ENCODE assay signal across 26 cellular contexts in the genomic region with DNA sequence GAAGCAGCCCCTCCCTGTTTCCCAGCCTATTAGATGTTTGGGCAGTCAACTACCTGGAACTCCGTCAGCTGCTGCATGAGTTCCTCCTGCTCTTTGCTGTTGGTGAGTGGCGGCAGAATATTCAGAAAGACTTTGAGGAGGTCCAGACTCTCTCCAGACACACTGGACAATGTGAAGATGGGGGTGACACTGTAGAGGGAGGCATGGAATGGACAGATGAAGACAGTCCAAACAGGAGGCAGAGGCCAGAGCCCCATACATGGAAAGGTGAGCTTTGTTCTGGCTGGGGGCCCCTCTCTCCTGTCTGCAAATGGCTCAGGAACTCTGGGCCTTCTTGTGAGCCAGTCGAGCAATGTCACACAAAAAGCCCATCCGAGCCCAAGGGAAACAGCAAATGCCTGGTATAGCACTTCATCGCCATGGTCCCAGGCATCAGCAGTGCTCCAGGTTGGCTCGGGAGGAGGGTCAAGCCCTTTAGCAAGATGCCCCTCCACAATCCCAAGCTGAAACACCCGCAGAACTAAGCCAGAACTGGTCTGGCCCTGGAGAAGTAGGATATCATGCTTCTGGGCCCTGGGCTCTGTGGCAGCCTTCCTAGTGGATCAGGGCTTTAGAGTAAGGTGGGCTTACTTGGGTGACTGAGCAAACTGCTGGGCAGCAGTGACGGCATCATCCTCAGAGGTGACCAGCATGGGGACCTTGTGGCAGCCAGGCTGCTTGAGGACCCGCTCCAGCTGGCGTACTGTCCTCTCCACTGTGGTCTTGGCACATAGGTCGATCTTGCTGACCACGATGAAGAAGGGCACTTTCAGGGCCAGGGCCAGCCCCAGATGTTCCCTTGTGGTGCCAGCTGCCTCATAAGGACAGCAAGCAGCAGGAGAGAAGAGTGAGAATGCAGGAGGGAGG. TPM values are rescaled to one million over a fixed set of nuclear protein-coding genes. Genes with fewer than 3 reads are reported as not detected.
A peak's percentile ranks its signal among the peaks of the same experiment; 100 is the strongest.
DNase-seq lines count a peak whose midpoint lies in the region; ATAC-seq and TF ChIP-seq lines count a peak whose summit lies in the region.
"Had no signal": no experiment of that assay in that cellular context is flagged by ENCODE, and none has a peak within 500 bp of the region (broad histone marks: within the 10 kb centered on the region; RNA-seq: fewer than 3 reads in every experiment).

No MANE protein-coding gene starts in this region.

- ATAC-seq in activated CD8-positive, alpha-beta T cell treated with anti-CD3 and anti-CD28 coated beads, Interleukin-2, amount 10 ng/mL, durations not matched to agents 7 days and 5 days = no peak
- ATAC-seq in stimulated activated effector memory CD8-positive, alpha-beta T cell treated with anti-CD3 and anti-CD28 coated beads, Interleukin-12 subunit alpha, Interleukin-12 subunit beta, amount 100 ng/mL, for 72 hours = no peak
- no peak for ATAC-seq in GM21737 (IDR thresholded peaks at IDR 0.05; ENCODE audit: unreplicated experiment)
- ATAC-seq: gastroesophageal sphincter, Panc1 had no signal

- BruUV-seq in MCF 10A (replicated peaks; lab: Mats Ljungman, UMichigan) = no TSS peak

- DNase-seq in MCF 10A (ENCODE audit: unreplicated experiment) (no peak), breast epithelium (ENCODE audit: low spot score in 2 of 2) (no peak), erythroblast (lab: John Stamatoyannopoulos, UW) (no peak), caudate nucleus (lab: John Stamatoyannopoulos, UW) (no peak), H4 (ENCODE audit: low spot score) (no peak)
- DNase-seq in activated CD8-positive, alpha-beta T cell treated with anti-CD3 and anti-CD28 coated beads, Interleukin-2, amount 10 ng/mL, durations not matched to agents 7 days and 5 days = no peak
- DNase-seq in stimulated activated effector memory CD8-positive, alpha-beta T cell treated with anti-CD3 and anti-CD28 coated beads, Interleukin-12 subunit alpha, Interleukin-12 subunit beta, amount 100 ng/mL, for 72 hours (ENCODE audit: low spot score in 2 of 2) = no peak
- DNase-seq: activated CD4-positive, alpha-beta T cell treated with anti-CD3 and anti-CD28 coated beads for 1 hour; brain microvascular endothelial cell; Caco-2; colonic mucosa; DND-41; endodermal cell; H9; hippocampal formation; left ventricle myocardium inferior; NCI-H1092 treated with DMSO at 0.1 percent for 48 hours; NCI-H187 treated with DMSO at 0.1 percent for 48 hours; NCI-H526 treated with DMSO at 0.1 percent for 48 hours; SIG-M5; small intestine; stimulated activated CD4-positive, alpha-beta T cell treated with anti-CD3 and anti-CD28 coated beads, Interleukin-2, amount 100 ng/mL, for 24 hours had no signal

- H3K36me3 Mint-ChIP-seq in MCF 10A (ENCODE audit: insufficient read depth, unreplicated experiment) = peaks cover 49% of the 10 kb centered on the region
- H3K36me3 Mint-ChIP-seq in activated CD8-positive, alpha-beta T cell treated with anti-CD3 and anti-CD28 coated beads, Interleukin-2, amount 10 ng/mL, durations not matched to agents 7 days and 5 days (ENCODE audit: low read depth) = peaks cover 76% of the 10 kb centered on the region
- peaks cover 92% of the 10 kb centered on the region for H3K36me3 Mint-ChIP-seq in stimulated activated effector memory CD8-positive, alpha-beta T cell treated with anti-CD3 and anti-CD28 coated beads, Interleukin-12 subunit alpha, Interleukin-12 subunit beta, amount 100 ng/mL, for 72 hours

- H3K4me3 Mint-ChIP-seq in MCF 10A (ENCODE audit: unreplicated experiment) = no peak overlapping the region
- H3K4me3 Mint-ChIP-seq in activated CD8-positive, alpha-beta T cell treated with anti-CD3 and anti-CD28 coated beads, Interleukin-2, amount 10 ng/mL, durations not matched to agents 7 days and 5 days = no peak overlapping the region
- H3K4me3 Mint-ChIP-seq in stimulated activated effector memory CD8-positive, alpha-beta T cell treated with anti-CD3 and anti-CD28 coated beads, Interleukin-12 subunit alpha, Interleukin-12 subunit beta, amount 100 ng/mL, for 72 hours = no peak overlapping the region
- H3K4me3 Mint-ChIP-seq: endodermal cell, H9 had no signal

- no peaks in the 10 kb centered on the region for H3K36me3 ChIP-seq in breast epithelium

- H3K4me3 ChIP-seq in breast epithelium = no peak overlapping the region
- H3K4me3 ChIP-seq: colonic mucosa, gastroesophageal sphincter, left ventricle myocardium inferior had no signal

- peak overlapping the region; percentile 51 for H3K27ac Mint-ChIP-seq in MCF 10A (ENCODE audit: low read depth, unreplicated experiment)
- H3K27ac Mint-ChIP-seq in activated CD8-positive, alpha-beta T cell treated with anti-CD3 and anti-CD28 coated beads, Interleukin-2, amount 10 ng/mL, durations not matched to agents 7 days and 5 days = peak overlapping the region; percentile 29
- H3K27ac Mint-ChIP-seq in stimulated activated effector memory CD8-positive, alpha-beta T cell treated with anti-CD3 and anti-CD28 coated beads, Interleukin-12 subunit alpha, Interleukin-12 subunit beta, amount 100 ng/mL, for 72 hours = peak overlapping the region; percentile 83
- H3K27ac Mint-ChIP-seq: endodermal cell, H9 had no signal

- no peaks in the 10 kb centered on the region for H3K27me3 Mint-ChIP-seq in MCF 10A (ENCODE audit: insufficient read depth, unreplicated experiment)
- H3K27me3 Mint-ChIP-seq in activated CD8-positive, alpha-beta T cell treated with anti-CD3 and anti-CD28 coated beads, Interleukin-2, amount 10 ng/mL, durations not matched to agents 7 days and 5 days (ENCODE audit: low read depth) = no peaks in the 10 kb centered on the region

- TF ChIP-seq CTCF in MCF 10A (IDR thresholded peaks at IDR 0.05; ENCODE audit: unreplicated experiment) = no peak
- TF ChIP-seq CTCF in breast epithelium (IDR thresholded peaks at IDR 0.05) = no peak

- H3K4me1 Mint-ChIP-seq in MCF 10A (ENCODE audit: insufficient read depth, unreplicated experiment) = peaks cover 34% of the 10 kb centered on the region
- H3K4me1 Mint-ChIP-seq in activated CD8-positive, alpha-beta T cell treated with anti-CD3 and anti-CD28 coated beads, Interleukin-2, amount 10 ng/mL, durations not matched to agents 7 days and 5 days (ENCODE audit: low read depth) = peaks cover 29% of the 10 kb centered on the region
- H3K4me1 Mint-ChIP-seq in stimulated activated effector memory CD8-positive, alpha-beta T cell treated with anti-CD3 and anti-CD28 coated beads, Interleukin-12 subunit alpha, Interleukin-12 subunit beta, amount 100 ng/mL, for 72 hours = peaks cover 30% of the 10 kb centered on the region

- H3K27me3 ChIP-seq in breast epithelium = no peaks in the 10 kb centered on the region
- H3K27me3 ChIP-seq: brain microvascular endothelial cell, colonic mucosa, gastroesophageal sphincter, neutrophil had no signal

- intact Hi-C loops in MCF 10A (cut with micrococcal nuclease) (no loop called here), breast epithelium (cut with DNase I; ENCODE audit: low total_unique reads) (no loop called here)

- H3K4me1 ChIP-seq in breast epithelium = peaks cover 4% of the 10 kb centered on the region in 2 donors
- H3K4me1 ChIP-seq: Caco-2, colonic mucosa had no signal

- H3K27ac ChIP-seq in breast epithelium (no peak overlapping the region), caudate nucleus (ENCODE audit: low read depth, low read length) (no peak overlapping the region)
- H3K27ac ChIP-seq: brain microvascular endothelial cell, colonic mucosa, gastroesophageal sphincter, left ventricle myocardium inferior, neutrophil had no signal

- no peaks in the 10 kb centered on the region for H3K9me3 Mint-ChIP-seq in MCF 10A (ENCODE audit: unreplicated experiment)
- no peaks in the 10 kb centered on the region for H3K9me3 Mint-ChIP-seq in activated CD8-positive, alpha-beta T cell treated with anti-CD3 and anti-CD28 coated beads, Interleukin-2, amount 10 ng/mL, durations not matched to agents 7 days and 5 days (ENCODE audit: insufficient read depth)
- no peaks in the 10 kb centered on the region for H3K9me3 Mint-ChIP-seq in stimulated activated effector memory CD8-positive, alpha-beta T cell treated with anti-CD3 and anti-CD28 coated beads, Interleukin-12 subunit alpha, Interleukin-12 subunit beta, amount 100 ng/mL, for 72 hours
- H3K9me3 Mint-ChIP-seq: endodermal cell, H9 had no signal

- CTCF ChIA-PET in MCF 10A (lab: Yijun Ruan, JAX) = interaction anchor here (1.6 to 2.2 kb wide), 2 partner anchors 13 to 16 kb away, joined by 6 read pairs; no protein-coding TSS in a partner anchor
- CTCF ChIA-PET in activated CD8-positive, alpha-beta T cell treated with anti-CD3 and anti-CD28 coated beads, Interleukin-2, amount 10 ng/mL, durations not matched to agents 7 days and 5 days (lab: Charles Lee) = interaction anchor here (0.9 kb wide), 1 partner anchor 473 kb away, joined by 3 read pairs; no protein-coding TSS in a partner anchor

- TF ChIP-seq POLR2A in breast epithelium (IDR thresholded peaks at IDR 0.05) (no peak), erythroblast (IDR thresholded peaks at IDR 0.05; ENCODE audit: low read length) (peak; percentile 26)

- no peaks in the 10 kb centered on the region for H3K9me3 ChIP-seq in breast epithelium
- H3K9me3 ChIP-seq: Caco-2, colonic mucosa, gastroesophageal sphincter, left ventricle myocardium inferior, neutrophil had no signal

- POLR2A ChIA-PET in MCF 10A (lab: Yijun Ruan, JAX) = interaction anchor here (0.7 to 1.2 kb wide), 3 partner anchors 11 to 370 kb away, joined by 3 to 5 read pairs (median 3); no protein-coding TSS in a partner anchor
- POLR2A ChIA-PET in activated CD8-positive, alpha-beta T cell treated with anti-CD3 and anti-CD28 coated beads, Interleukin-2, amount 10 ng/mL, durations not matched to agents 7 days and 5 days (lab: Charles Lee) = interaction anchor here (2.2 kb wide), 1 partner anchor 11 kb away, joined by 7 read pairs; no protein-coding TSS in a partner anchor

RNA-seq across cellular contexts. Expression of a gene that starts 4.9 kb away (rescaled TPM):
- total RNA-seq in MCF 10A (2022) (277 and 311 TPM in 2 replicates), breast epithelium (10 to 100 TPM; 41.4 to 58.0 (median 43.6) TPM)
- 10 to 100 TPM; 94.3 to 99.4 TPM for total RNA-seq in activated CD8-positive, alpha-beta T cell treated with anti-CD3 and anti-CD28 coated beads, Interleukin-2, amount 10 ng/mL, durations not matched to agents 7 days and 5 days
- 51.4 and 52.9 TPM in 2 replicates for total RNA-seq in H4 (2014; rRNA removed; shearing (Covaris generic))

RNA-seq across cellular contexts. Expression of a gene that starts 11.5 kb away (rescaled TPM):
- 21.2 and 21.6 TPM in 2 replicates for total RNA-seq in MCF 10A (2022)
- total RNA-seq in breast epithelium = 10 to 100 TPM; 33.4 to 53.0 (median 33.4) TPM
- total RNA-seq in activated CD8-positive, alpha-beta T cell treated with anti-CD3 and anti-CD28 coated beads, Interleukin-2, amount 10 ng/mL, durations not matched to agents 7 days and 5 days = 10 to 100 TPM; 44.2 to 44.6 TPM
- 75.9 and 83.8 TPM in 2 replicates for total RNA-seq in H4 (2014; rRNA removed; shearing (Covaris generic))

RNA-seq across cellular contexts. Expression of a gene that starts 20.7 kb away (rescaled TPM):
- total RNA-seq in MCF 10A (2022) = not detected in 2 replicates
- total RNA-seq in breast epithelium = not detected
- not detected for total RNA-seq in activated CD8-positive, alpha-beta T cell treated with anti-CD3 and anti-CD28 coated beads, Interleukin-2, amount 10 ng/mL, durations not matched to agents 7 days and 5 days
- not detected in 2 replicates for total RNA-seq in H4 (2014; rRNA removed; shearing (Covaris generic))
- total RNA-seq: Caco-2, colonic mucosa had no signal

RNA-seq across cellular contexts. Expression of a gene that starts 48.1 kb away (rescaled TPM):
- 34.5 and 36.7 TPM in 2 replicates for total RNA-seq in MCF 10A (2022)
- 10 to 100 TPM in 1 of 3 donors, 1 to 10 TPM in 2; 8.6 to 13.0 (median 9.8) TPM for total RNA-seq in breast epithelium
- 10 to 100 TPM; 73.1 to 75.2 TPM for total RNA-seq in activated CD8-positive, alpha-beta T cell treated with anti-CD3 and anti-CD28 coated beads, Interleukin-2, amount 10 ng/mL, durations not matched to agents 7 days and 5 days
- total RNA-seq in H4 (2014; rRNA removed; shearing (Covaris generic)) = 10.3 and 15.9 TPM in 2 replicates

RNA-seq across cellular contexts. Expression of a gene that starts 48.3 kb away (rescaled TPM):
- total RNA-seq in MCF 10A (2022) = 92.0 and 98.6 TPM in 2 replicates
- 10 to 100 TPM; 16.5 to 28.8 (median 27.2) TPM for total RNA-seq in breast epithelium
- 10 to 100 TPM; 57.6 to 62.1 TPM for total RNA-seq in activated CD8-positive, alpha-beta T cell treated with anti-CD3 and anti-CD28 coated beads, Interleukin-2, amount 10 ng/mL, durations not matched to agents 7 days and 5 days
- total RNA-seq in H4 (2014; rRNA removed; shearing (Covaris generic)) = 35.3 and 36.1 TPM in 2 replicates

Comparison
In these comparisons a context has a peak if more than half of its experiments do, and no peak if none do; other contexts are left out.
1. H3K27ac Mint-ChIP-seq: peak in every context shown above with its lines; median percentile 83 in stimulated activated effector memory CD8-positive, alpha-beta T cell treated with anti-CD3 and anti-CD28 coated beads, Interleukin-12 subunit alpha, Interleukin-12 subunit beta, amount 100 ng/mL, for 72 hours; 51 in MCF 10A; 29 in activated CD8-positive, alpha-beta T cell treated with anti-CD3 and anti-CD28 coated beads, Interleukin-2, amount 10 ng/mL, durations not matched to agents 7 days and 5 days.